In genomic region chr19:38316477-38317067, GRCh38 we compare ENCODE assay signal across 9 cellular contexts. TPM values are rescaled to one million over a fixed set of nuclear protein-coding genes. Genes with fewer than 3 reads are reported as not detected.
DNase-seq lines count a peak whose midpoint lies in the region; ATAC-seq and TF ChIP-seq lines count a peak whose summit lies in the region.
"Had no signal": no experiment of that assay in that cellular context is flagged by ENCODE, and none has a peak within 500 bp of the region (broad histone marks: within the 10 kb centered on the region; RNA-seq: fewer than 3 reads in every experiment).

No MANE protein-coding gene starts in this region.

- peak overlapping the region; percentile 94 for H3K27ac Mint-ChIP-seq in memory B cell

- H3K9ac ChIP-seq in BLaER1 treated with 17β-estradiol and CSF1 and Interleukin-3, amounts not matched to agents 10 nM and 100 nM = peak overlapping the region; percentile 58 to 76 (median 70); a peak in 21 of 22 replicates

- 37 to 40% methylated on average over 8 of the region's 8 CpGs for WGBS in aorta, 2 donors

- peaks cover 2% of the 10 kb centered on the region for H3K9me3 Mint-ChIP-seq in memory B cell

- peaks cover 0 to 1% (median 0%) of the 10 kb centered on the region in 11 experiments; a peak in 1 of 22 replicates for H3K36me3 ChIP-seq in BLaER1 treated with 17β-estradiol and CSF1 and Interleukin-3, amounts not matched to agents 10 nM and 100 nM
- no peaks in the 10 kb centered on the region for H3K36me3 ChIP-seq in ascending aorta
- no peaks in the 10 kb centered on the region for H3K36me3 ChIP-seq in aorta (ENCODE audit: control insufficient read depth in 1 of 2, insufficient read depth in 2 of 2, low read length in 1 of 2)

- no peak for TF ChIP-seq CTCF in ascending aorta (IDR thresholded peaks at IDR 0.05)

- H3K27me3 Mint-ChIP-seq in memory B cell = no peaks in the 10 kb centered on the region

- H4K20me1 ChIP-seq in BLaER1 treated with 17β-estradiol and CSF1 and Interleukin-3, amounts not matched to agents 10 nM and 100 nM = peaks cover 0 to 26% (median 9%) of the 10 kb centered on the region in 11 experiments; a peak in 8 of 22 replicates

- no peaks in the 10 kb centered on the region for H3K27me3 ChIP-seq in BLaER1 treated with 17β-estradiol and CSF1 and Interleukin-3, amounts not matched to agents 10 nM and 100 nM
- H3K27me3 ChIP-seq in ascending aorta (no peaks in the 10 kb centered on the region), aorta (ENCODE audit: control insufficient read depth in 1 of 2, insufficient read depth in 2 of 2, low read length in 1 of 2) (no peaks in the 10 kb centered on the region)

- no peaks in the 10 kb centered on the region for H3K9me3 ChIP-seq in BLaER1 treated with 17β-estradiol and CSF1 and Interleukin-3, amounts not matched to agents 10 nM and 100 nM (replicated peaks in 1 of 11)
- no peaks in the 10 kb centered on the region for H3K9me3 ChIP-seq in ascending aorta
- H3K9me3 ChIP-seq in aorta (ENCODE audit: control insufficient read depth, low read length) = no peaks in the 10 kb centered on the region

- H3K4me3 Mint-ChIP-seq in memory B cell = peak overlapping the region; percentile 95

- DNase-seq in ascending aorta (ENCODE audit: low spot score in 2 of 2) (no peak), memory B cell (ENCODE audit: low spot score in 2 of 2) (no peak), aorta (no peak), NAMALWA (ENCODE audit: low spot score) (no peak), SIG-M5 treated with dmso at 0.1 percent for 504 hours (lab: John Stamatoyannopoulos, UW; ENCODE audit: unreplicated experiment) (no peak)
- no peak for DNase-seq in stimulated activated CD4-positive, alpha-beta T cell treated with anti-CD3 and anti-CD28 coated beads, Interleukin-4, amount 100 ng/mL, for 24 hours

- no peaks in the 10 kb centered on the region for H3K36me3 Mint-ChIP-seq in memory B cell

- peaks cover 61 to 83% (median 80%) of the 10 kb centered on the region in 10 experiments for H3K4me1 ChIP-seq in BLaER1 treated with 17β-estradiol and CSF1 and Interleukin-3, amounts not matched to agents 10 nM and 100 nM
- H3K4me1 ChIP-seq in ascending aorta (peaks cover 7 to 25% of the 10 kb centered on the region in 2 donors), aorta (ENCODE audit: control insufficient read depth in 1 of 2, insufficient read depth in 2 of 2, low read length in 2 of 2) (no peaks in the 10 kb centered on the region)

- intact Hi-C loops in ascending aorta (cut with DNase I) (loop anchor here (1.0 to 2.0 kb wide), 2 partner anchors 38 to 52 kb away; partner anchors contain the start of gene SPINT2), aorta (cut with DNase I) (loop anchor here (5.0 kb wide), 2 partner anchors 49 to 74 kb away; no protein-coding TSS in a partner anchor)

- peak overlapping the region; percentile 87 to 98 (median 93) for H3K4me2 ChIP-seq in BLaER1 treated with 17β-estradiol and CSF1 and Interleukin-3, amounts not matched to agents 10 nM and 100 nM

- peak overlapping the region; percentile 59 to 84 (median 75); a peak in 21 of 22 replicates for H3K27ac ChIP-seq in BLaER1 treated with 17β-estradiol and CSF1 and Interleukin-3, amounts not matched to agents 10 nM and 100 nM
- peak overlapping the region; percentile 77 to 85 for H3K27ac ChIP-seq in ascending aorta
- peak overlapping the region; percentile 20 to 39 for H3K27ac ChIP-seq in aorta (ENCODE audit: low read depth in 1 of 2, low read length in 2 of 2)

- peak overlapping the region; percentile 51 to 67 (median 57) for H3K4me3 ChIP-seq in BLaER1 treated with 17β-estradiol and CSF1 and Interleukin-3, amounts not matched to agents 10 nM and 100 nM
- H3K4me3 ChIP-seq in ascending aorta = peak overlapping the region; percentile 21 to 70
- H3K4me3 ChIP-seq in aorta (ENCODE audit: low read length in 2 of 2) = no peak overlapping the region

- H3K4me1 Mint-ChIP-seq in memory B cell = peaks cover 39% of the 10 kb centered on the region

- peak; percentile 10 for ATAC-seq in HG02943 (IDR thresholded peaks at IDR 0.05; ENCODE audit: low read depth, unreplicated experiment)
- peak; percentile 21 for ATAC-seq in memory B cell (ENCODE audit: low read depth)
- ATAC-seq in aorta (ENCODE audit: low FRiP score) = no peak

RNA-seq across cellular contexts. Expression of gene YIF1B, which starts 0.8 kb away (rescaled TPM):
- 24.7 TPM for total RNA-seq in ascending aorta
- total RNA-seq in aorta = 10 to 100 TPM; 19.5 to 25.8 TPM
- polyA plus RNA-seq in aorta = 10 to 100 TPM; 24.9 to 75.9 TPM

RNA-seq across cellular contexts. Expression of gene KCNK6, which starts 3.1 kb away (rescaled TPM):
- total RNA-seq in ascending aorta (22.8 TPM), aorta (10 to 100 TPM; 13.1 to 18.7 TPM)
- 10 to 100 TPM; 23.5 to 25.2 TPM for polyA plus RNA-seq in aorta

RNA-seq across cellular contexts. Expression of gene C19orf33, which starts 12.5 kb away (rescaled TPM):
- total RNA-seq in ascending aorta (not detected), aorta (1 to 10 TPM; 2.0 to 2.2 TPM)
- 100 to 1,000 TPM in 1 of 2 donors, 10 to 100 TPM in 1; 22.7 to 259 TPM for polyA plus RNA-seq in aorta
- total RNA-seq: myocyte had no signal

RNA-seq across cellular contexts. Expression of gene CATSPERG, which starts 19.1 kb away (rescaled TPM):
- total RNA-seq in ascending aorta = 2.9 TPM
- total RNA-seq in aorta = 10 to 100 TPM in 1 of 2 donors, 1 to 10 TPM in 1; 6.9 to 10.7 TPM
- 1 to 10 TPM; 1.1 to 2.6 TPM for polyA plus RNA-seq in aorta

RNA-seq across cellular contexts. Expression of gene SPINT2, which starts 52.2 kb away (rescaled TPM):
- total RNA-seq in ascending aorta (193 TPM), aorta (100 to 1,000 TPM; 146 to 155 TPM)
- polyA plus RNA-seq in aorta = 100 to 1,000 TPM; 238 to 292 TPM

Comparison
In these comparisons a context has a peak if more than half of its experiments do, and no peak if none do; other contexts are left out.
1. H3K27ac ChIP-seq: peak in every context shown above with its lines; median percentile 81 in ascending aorta; 75 in BLaER1 treated with 17β-estradiol and CSF1 and Interleukin-3, amounts not matched to agents 10 nM and 100 nM; 30 in aorta.
2. H3K4me3 ChIP-seq: peak in BLaER1 treated with 17β-estradiol and CSF1 and Interleukin-3, amounts not matched to agents 10 nM and 100 nM (10 of 10) and ascending aorta (2 of 2); none in aorta (0 of 2).